ENCODE assay signal across 25 cellular contexts in genomic region chr1:213054142-213054541, GRCh38.
"Had no signal": no experiment of that assay in that cellular context is flagged by ENCODE, and none has a peak within 500 bp of the region (broad histone marks: within the 10 kb centered on the region; RNA-seq: fewer than 3 reads in every experiment).

No MANE protein-coding gene starts in this region.

- H3K36me3 ChIP-seq: esophagus muscularis mucosa, gastroesophageal sphincter, heart left ventricle, left ventricle myocardium inferior, lower lobe of right lung had no signal

- H3K27me3 ChIP-seq: esophagus muscularis mucosa, foreskin keratinocyte, gastroesophageal sphincter, hepatocyte had no signal

- H2AFZ ChIP-seq: hepatocyte had no signal

- H3K27ac ChIP-seq: coronary artery, esophagus muscularis mucosa, foreskin keratinocyte, gastroesophageal sphincter, heart left ventricle, hepatocyte, left ventricle myocardium inferior, lower lobe of right lung had no signal

- ATAC-seq: foreskin keratinocyte; gastroesophageal sphincter; heart left ventricle; left colon; left lobe of liver; lower lobe of right lung; mucosa of descending colon; naive thymus-derived CD8-positive, alpha-beta T cell had no signal

- H3K4me2 ChIP-seq: hepatocyte had no signal

- DNase-seq: dermis blood vessel endothelial cell; dorsolateral prefrontal cortex; effector CD4-positive, alpha-beta T cell; effector memory CD4-positive, alpha-beta T cell; foreskin keratinocyte; heart left ventricle; hypothalamus; immature natural killer cell; islet precursor cell; kidney; kidney glomerular epithelial cell; left colon; left ventricle myocardium inferior; lower lobe of right lung; mesenchymal stem cell; mucosa of descending colon; naive B cell; naive thymus-derived CD8-positive, alpha-beta T cell had no signal

- H3K9me3 ChIP-seq: gastroesophageal sphincter, lower lobe of right lung, mucosa of descending colon had no signal

- FAIRE-seq: endothelial cell of umbilical vein, frontal cortex, kidney had no signal

- H3K4me3 ChIP-seq: coronary artery, esophagus muscularis mucosa, gastroesophageal sphincter, heart left ventricle, hepatocyte, left ventricle myocardium inferior, lower lobe of right lung, mucosa of descending colon had no signal
